Comparison of ENCODE assay signal across 15 cellular contexts in the genomic region with DNA sequence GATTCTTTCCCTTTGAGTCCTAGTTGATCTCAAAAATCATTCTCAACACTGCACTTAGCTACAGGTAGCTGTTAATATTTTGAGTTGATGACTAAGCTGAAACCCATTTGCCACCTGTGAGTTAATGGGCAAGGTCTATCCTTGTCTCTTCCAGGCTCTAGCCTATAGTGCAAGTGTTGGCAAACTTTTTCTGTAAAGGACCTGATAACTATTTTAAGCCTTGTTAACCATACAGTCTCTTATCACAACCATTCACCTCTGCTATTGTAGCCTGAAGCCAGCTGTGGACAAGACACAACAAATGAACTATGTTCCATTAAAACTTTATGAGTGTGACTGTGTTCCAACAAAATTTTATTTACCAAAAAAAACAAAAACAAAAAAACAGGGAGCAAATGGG. TPM values are rescaled to one million over a fixed set of nuclear protein-coding genes. Genes with fewer than 3 reads are reported as not detected.
DNase-seq lines count a peak whose midpoint lies in the region; ATAC-seq, FAIRE-seq and TF ChIP-seq lines count a peak whose summit lies in the region.
"Had no signal": no experiment of that assay in that cellular context is flagged by ENCODE, and none has a peak within 500 bp of the region (broad histone marks: within the 10 kb centered on the region; RNA-seq: fewer than 3 reads in every experiment).

No MANE protein-coding gene starts in this region.

- ATAC-seq in pancreas (peak; percentile 47 to 59 (median 52)), HG02938 (IDR thresholded peaks at IDR 0.05; ENCODE audit: unreplicated experiment) (no peak), HG02588 (IDR thresholded peaks at IDR 0.05; ENCODE audit: unreplicated experiment) (no peak)
- ATAC-seq: sciatic nerve had no signal

- peaks cover 45% of the 10 kb centered on the region for H3K36me3 ChIP-seq in OCI-LY1 (ENCODE audit: insufficient read depth, low read length)
- peaks cover 0 to 5% (median 0%) of the 10 kb centered on the region in 3 donors for H3K36me3 ChIP-seq in pancreas

- intact Hi-C loops in pancreas (cut with DNase I) = no loop called here

- DNase-seq in GM12892 (ENCODE audit: insufficient read length) (no peak), epithelial cell of esophagus (ENCODE audit: low read depth) (peak; percentile 36), pancreas (no peak), frontal cortex (ENCODE audit: low spot score in 2 of 2) (no peak)
- DNase-seq: activated CD4-positive, CD25-positive, alpha-beta regulatory T cell treated with anti-CD3 and anti-CD28 coated beads, Interleukin-2, amount 50 U/mL, for 72 hours; activated effector memory CD4-positive, alpha-beta T cell treated with Interleukin-2 at 50 U/mL for 16 hours; NCI-H1092; NCI-H510A treated with DMSO at 0.1 percent for 48 hours; tibial artery had no signal

- no peaks in the 10 kb centered on the region for H4K20me1 ChIP-seq in OCI-LY1 (ENCODE audit: insufficient read depth, low read length)

- H2AFZ ChIP-seq in OCI-LY1 (ENCODE audit: low read length) = no peak overlapping the region

- peak overlapping the region; percentile 85 for H3K27ac ChIP-seq in OCI-LY1 (ENCODE audit: low read depth, low read length, poor library complexity, severe bottlenecking)
- no peak overlapping the region for H3K27ac ChIP-seq in pancreas
- H3K27ac ChIP-seq: SJSA1, tibial artery had no signal

- H3K9ac ChIP-seq in OCI-LY1 (ENCODE audit: low read length) = peak overlapping the region; percentile 12; the same call in 1 of the 2 replicates

- TF ChIP-seq CTCF in OCI-LY1 (IDR thresholded peaks at IDR 0.05; ENCODE audit: low read length) (no peak), epithelial cell of esophagus (IDR thresholded peaks at IDR 0.05; ENCODE audit: insufficient read depth, low read depth, low read length, missing control alignments) (no peak), pancreas (IDR thresholded peaks at IDR 0.05) (no peak)

- peaks cover 70% of the 10 kb centered on the region for H3K4me1 ChIP-seq in OCI-LY1 (ENCODE audit: insufficient read depth, low read length, severe bottlenecking)
- H3K4me1 ChIP-seq in pancreas = peaks cover 10 to 27% (median 14%) of the 10 kb centered on the region in 3 donors

- H3K4me2 ChIP-seq in OCI-LY1 (ENCODE audit: low read length) = peak overlapping the region; percentile 52

- peak overlapping the region; percentile 3 for H3K4me3 ChIP-seq in OCI-LY1 (ENCODE audit: low read depth, low read length, poor library complexity, severe bottlenecking)
- no peak overlapping the region for H3K4me3 ChIP-seq in epithelial cell of esophagus (ENCODE audit: low read length)
- H3K4me3 ChIP-seq in pancreas = no peak overlapping the region
- H3K4me3 ChIP-seq: SJSA1, tibial artery had no signal

- peaks cover 19% of the 10 kb centered on the region; the same call in 1 of the 2 replicates for H3K9me3 ChIP-seq in OCI-LY1 (ENCODE audit: low read length)
- H3K9me3 ChIP-seq in pancreas = no peaks in the 10 kb centered on the region
- H3K9me3 ChIP-seq: SJSA1 had no signal

- H3K9me2 ChIP-seq in OCI-LY1 (ENCODE audit: low read depth, low read length) = no peaks in the 10 kb centered on the region

- FAIRE-seq in GM12892 (lab: Jason Lieb, UNC) = no peak
- FAIRE-seq in pancreas (lab: Jason Lieb, UNC) = no peak
- FAIRE-seq in frontal cortex (lab: Jason Lieb, UNC) = no peak
- FAIRE-seq: D721Med had no signal

- H3K27me3 ChIP-seq in OCI-LY1 (ENCODE audit: insufficient read depth, low read length) (no peaks in the 10 kb centered on the region), pancreas (no peaks in the 10 kb centered on the region)
- H3K27me3 ChIP-seq: SJSA1, tibial artery had no signal

- TF ChIP-seq POLR2A in GM12892 (IDR thresholded peaks at IDR 0.05; ENCODE audit: low read depth, low read length) = peak; percentile 44

- peaks cover 99% of the 10 kb centered on the region for H3K79me2 ChIP-seq in OCI-LY1 (ENCODE audit: insufficient read depth, low read length)

- H3F3A ChIP-seq in OCI-LY1 (ENCODE audit: insufficient read depth, low read length) = peaks cover 5% of the 10 kb centered on the region; the same call in 1 of the 2 replicates

RNA-seq across cellular contexts. Expression of a gene that starts 19.4 kb away (rescaled TPM):
- 110 TPM for polyA plus RNA-seq in GM12892 (2012; ENCODE audit: missing spikeins)
- 10 to 100 TPM; 29.8 to 60.5 (median 37.1) TPM for total RNA-seq in pancreas
- polyA plus RNA-seq in pancreas = 10 to 100 TPM; 30.1 to 47.0 TPM
- 66.4 TPM for total RNA-seq in frontal cortex

RNA-seq across cellular contexts. Expression of a gene that starts 56.7 kb away (rescaled TPM):
- polyA plus RNA-seq in GM12892 (2012; ENCODE audit: missing spikeins) = 66.4 TPM
- total RNA-seq in pancreas (10 to 100 TPM; 11.3 to 22.1 (median 14.6) TPM), frontal cortex (59.9 TPM)
- polyA plus RNA-seq in pancreas = 10 to 100 TPM; 11.3 to 17.2 TPM

Comparison
In these comparisons a context has a peak if more than half of its experiments do, and no peak if none do; other contexts are left out.
1. ATAC-seq: peak in pancreas (4 of 4); none in HG02938 (single experiment) and HG02588 (single experiment).